ENCODE assay signal across 15 cellular contexts in genomic region chr4:2237267-2237666, GRCh38. TPM values are rescaled to one million over a fixed set of nuclear protein-coding genes. Genes with fewer than 3 reads are reported as not detected.
DNase-seq lines count a peak whose midpoint lies in the region; ATAC-seq and TF ChIP-seq lines count a peak whose summit lies in the region.
"Had no signal": no experiment of that assay in that cellular context is flagged by ENCODE, and none has a peak within 500 bp of the region (broad histone marks: within the 10 kb centered on the region; RNA-seq: fewer than 3 reads in every experiment).

No MANE protein-coding gene starts in this region.

- ATAC-seq in activated T-cell treated with anti-CD3 and anti-CD28 coated beads, Interleukin-2, amount 50 U/mL, for 72 hours (replicated peaks in 1 of 2), result no peak
- no peak for ATAC-seq in activated T-helper 17 cell treated with anti-CD3 and anti-CD28 coated beads, Interleukin-2, amount 50 U/mL, for 72 hours (replicated peaks)
- ATAC-seq in esophagus mucosa, result no peak
- ATAC-seq: HCT116, left colon, Panc1 had no signal

- no peak overlapping the region for H2BK5ac ChIP-seq in trophoblast cell (ENCODE audit: low read depth, low read length, poor library complexity)

- no peak overlapping the region for H3K14ac ChIP-seq in trophoblast cell (ENCODE audit: low read length)

- H4K8ac ChIP-seq in trophoblast cell (ENCODE audit: low read depth, low read length), result no peak overlapping the region

- WGBS in trophoblast cell (ENCODE audit: extremely low coverage, insufficient coverage, insufficient read length), result no CpG with 5 or more reads among the region's 2 CpGs

- H3K4me3 Mint-ChIP-seq in activated T-cell treated with anti-CD3 and anti-CD28 coated beads, Interleukin-2, amount 50 U/mL, for 72 hours, result peak overlapping the region; percentile 7 to 29
- H3K4me3 Mint-ChIP-seq in activated T-helper 17 cell treated with anti-CD3 and anti-CD28 coated beads, Interleukin-2, amount 50 U/mL, for 72 hours, result peak overlapping the region; percentile 62

- TF ChIP-seq CTCF in HEK293 (tag by site-specific recombination; IDR thresholded peaks at IDR 0.05), result no peak

- H3K79me1 ChIP-seq in trophoblast cell (ENCODE audit: low read length), result peaks cover 6% of the 10 kb centered on the region

- no peak overlapping the region for H3K4ac ChIP-seq in trophoblast cell (ENCODE audit: low read depth, low read length)

- peaks cover 52% of the 10 kb centered on the region for H3K4me1 Mint-ChIP-seq in activated T-cell treated with anti-CD3 and anti-CD28 coated beads, Interleukin-2, amount 50 U/mL, for 72 hours (ENCODE audit: low read depth)
- H3K4me1 Mint-ChIP-seq in activated T-helper 17 cell treated with anti-CD3 and anti-CD28 coated beads, Interleukin-2, amount 50 U/mL, for 72 hours, result peaks cover 39% of the 10 kb centered on the region

- no peak overlapping the region for H3K4me3 ChIP-seq in HEK293 (ENCODE audit: low read depth, low read length)
- no peak overlapping the region for H3K4me3 ChIP-seq in trophoblast cell (ENCODE audit: low read depth, low read length)

- CTCF ChIA-PET in HEK293 (lab: Yijun Ruan, JAX), result interaction anchor here (0.6 to 1.6 kb wide), 2 partner anchors 17 to 155 kb away, joined by 7 to 15 read pairs; no protein-coding TSS in a partner anchor

- H4K91ac ChIP-seq in trophoblast cell (ENCODE audit: low read depth, low read length), result no peak overlapping the region

- H2AK5ac ChIP-seq in trophoblast cell (ENCODE audit: low read length), result no peak overlapping the region

- peak overlapping the region; percentile 15 for H3K27ac Mint-ChIP-seq in activated T-cell treated with anti-CD3 and anti-CD28 coated beads, Interleukin-2, amount 50 U/mL, for 72 hours
- peak overlapping the region; percentile 78 for H3K27ac Mint-ChIP-seq in activated T-helper 17 cell treated with anti-CD3 and anti-CD28 coated beads, Interleukin-2, amount 50 U/mL, for 72 hours

- H3K23ac ChIP-seq in trophoblast cell (ENCODE audit: low read length), result no peak overlapping the region

- H3K79me2 ChIP-seq in trophoblast cell (ENCODE audit: control insufficient read depth, insufficient read depth, low read length, poor library complexity), result peaks cover 5% of the 10 kb centered on the region

- POLR2A ChIA-PET in HEK293 (lab: Yijun Ruan, JAX), result no interaction called here

- H2BK120ac ChIP-seq in trophoblast cell (ENCODE audit: insufficient read depth, low read length, poor library complexity), result no peak overlapping the region

- H3K27me3 ChIP-seq in trophoblast cell (ENCODE audit: insufficient read depth, low read length), result no peaks in the 10 kb centered on the region

- no peak overlapping the region for H2AFZ ChIP-seq in trophoblast cell (ENCODE audit: insufficient read depth, low read length, poor library complexity)

- no peaks in the 10 kb centered on the region for H3K9me3 Mint-ChIP-seq in activated T-cell treated with anti-CD3 and anti-CD28 coated beads, Interleukin-2, amount 50 U/mL, for 72 hours
- H3K9me3 Mint-ChIP-seq in activated T-helper 17 cell treated with anti-CD3 and anti-CD28 coated beads, Interleukin-2, amount 50 U/mL, for 72 hours, result no peaks in the 10 kb centered on the region

- no peaks in the 10 kb centered on the region for H3K27me3 Mint-ChIP-seq in activated T-cell treated with anti-CD3 and anti-CD28 coated beads, Interleukin-2, amount 50 U/mL, for 72 hours (ENCODE audit: low read depth)
- no peaks in the 10 kb centered on the region for H3K27me3 Mint-ChIP-seq in activated T-helper 17 cell treated with anti-CD3 and anti-CD28 coated beads, Interleukin-2, amount 50 U/mL, for 72 hours

- H3K9me3 ChIP-seq in HEK293 (ENCODE audit: control insufficient read depth, insufficient read depth, low read depth, low read length) (no peaks in the 10 kb centered on the region), trophoblast cell (ENCODE audit: insufficient read depth, low read depth, low read length) (no peaks in the 10 kb centered on the region)

- peaks cover 4 to 35% of the 10 kb centered on the region in 2 donors for H3K36me3 Mint-ChIP-seq in activated T-cell treated with anti-CD3 and anti-CD28 coated beads, Interleukin-2, amount 50 U/mL, for 72 hours (ENCODE audit: insufficient read depth in 2 of 2)
- H3K36me3 Mint-ChIP-seq in activated T-helper 17 cell treated with anti-CD3 and anti-CD28 coated beads, Interleukin-2, amount 50 U/mL, for 72 hours (ENCODE audit: low read depth), result peaks cover 90% of the 10 kb centered on the region

- H3K27ac ChIP-seq in HEK293 (ENCODE audit: extremely low read depth, low read depth, low read length) (no peak overlapping the region), trophoblast cell (ENCODE audit: low read depth, low read length) (no peak overlapping the region)

- H3K9ac ChIP-seq in trophoblast cell (ENCODE audit: low read length), result no peak overlapping the region

- H4K12ac ChIP-seq in trophoblast cell (ENCODE audit: low read depth, low read length), result no peak overlapping the region

- no peaks in the 10 kb centered on the region; the same call in 1 of the 2 replicates for H3K4me1 ChIP-seq in HEK293 (ENCODE audit: control insufficient read depth, insufficient read depth, low read length)
- H3K4me1 ChIP-seq in trophoblast cell (ENCODE audit: control insufficient read depth in 1 of 2, insufficient read depth in 2 of 2, low read length in 2 of 2), result no peaks in the 10 kb centered on the region

- DNase-seq in activated T-cell treated with anti-CD3 and anti-CD28 coated beads, Interleukin-2, amount 50 U/mL, for 72 hours, result no peak
- no peak for DNase-seq in activated T-cell treated with anti-CD3 and anti-CD28 coated beads, Interleukin-2, amount 50 U/mL, for 1 hour
- no peak for DNase-seq in trophoblast cell
- no peak for DNase-seq in NCI-H1436 treated with DMSO at 0.1 percent for 48 hours (lab: John Stamatoyannopoulos, UW)
- no peak for DNase-seq in NCI-H2107 treated with DMSO at 0.1 percent for 48 hours (lab: John Stamatoyannopoulos, UW; ENCODE audit: unreplicated experiment)
- DNase-seq: anterior cingulate cortex; DMS79 treated with DMSO at 0.1 percent for 48 hours; effector CD8-positive, alpha-beta T cell; left colon; NCI-H1436 had no signal

- H2BK12ac ChIP-seq in trophoblast cell (ENCODE audit: low read length), result no peak overlapping the region

- H3K36me3 ChIP-seq in HEK293 (ENCODE audit: control insufficient read depth in 2 of 2, insufficient read depth in 1 of 2, low read length in 2 of 2) (peaks cover 9 to 64% of the 10 kb centered on the region in 2 experiments), trophoblast cell (ENCODE audit: control insufficient read depth in 1 of 2, insufficient read depth in 2 of 2, low read length in 2 of 2) (peaks cover 9 to 11% of the 10 kb centered on the region in 2 experiments)

- H3K18ac ChIP-seq in trophoblast cell (ENCODE audit: low read length), result peak overlapping the region; percentile 37

- no peak overlapping the region for H3K4me2 ChIP-seq in trophoblast cell (ENCODE audit: low read length)

TF ChIP-seq in HEK293, 187 proteins besides CTCF, POLR2A, EP300 and RAD21:
- no peak for TF ChIP-seq ZSCAN18 (tag by site-specific recombination; IDR thresholded peaks at IDR 0.05)
- TF ChIP-seq ZNF366 (tag by site-specific recombination; conservative IDR thresholded peaks at IDR 0.05), result peak; percentile 80
- peak; percentile 100 for TF ChIP-seq PRDM1 (tag by site-specific recombination; IDR thresholded peaks at IDR 0.05)

RNA-seq across cellular contexts. Expression of gene HAUS3, which starts 4.7 kb away (rescaled TPM):
- total RNA-seq in activated T-cell treated with anti-CD3 and anti-CD28 coated beads, Interleukin-2, amount 50 U/mL, for 72 hours, result 10 to 100 TPM; 21.0 to 21.7 TPM
- 10 to 100 TPM; 27.1 to 28.0 TPM for total RNA-seq in activated T-helper 17 cell treated with anti-CD3 and anti-CD28 coated beads, Interleukin-2, amount 50 U/mL, for 72 hours
- 13.2 and 13.7 TPM in 2 replicates for polyA plus RNA-seq in trophoblast cell (2013)
- 5.7 TPM for total RNA-seq in esophagus mucosa

RNA-seq across cellular contexts. Expression of gene POLN, which starts 4.7 kb away (rescaled TPM):
- total RNA-seq in activated T-cell treated with anti-CD3 and anti-CD28 coated beads, Interleukin-2, amount 50 U/mL, for 72 hours, result 1 to 10 TPM; 4.6 TPM
- total RNA-seq in activated T-helper 17 cell treated with anti-CD3 and anti-CD28 coated beads, Interleukin-2, amount 50 U/mL, for 72 hours, result 1 to 10 TPM; 7.8 to 8.0 TPM
- polyA plus RNA-seq in trophoblast cell (2013), result 1.2 and 1.5 TPM in 2 replicates
- total RNA-seq in esophagus mucosa, result 1.1 TPM

RNA-seq across cellular contexts. Expression of gene MXD4, which starts 24.6 kb away (rescaled TPM):
- total RNA-seq in activated T-cell treated with anti-CD3 and anti-CD28 coated beads, Interleukin-2, amount 50 U/mL, for 72 hours, result 10 to 100 TPM; 10.1 to 11.3 TPM
- total RNA-seq in activated T-helper 17 cell treated with anti-CD3 and anti-CD28 coated beads, Interleukin-2, amount 50 U/mL, for 72 hours, result 1 to 10 TPM; 6.1 to 7.7 TPM
- polyA plus RNA-seq in trophoblast cell (2013), result 33.2 and 33.5 TPM in 2 replicates
- 21.1 TPM for total RNA-seq in esophagus mucosa
